8 cellular contexts compared by ENCODE assay signal in the genomic region with DNA sequence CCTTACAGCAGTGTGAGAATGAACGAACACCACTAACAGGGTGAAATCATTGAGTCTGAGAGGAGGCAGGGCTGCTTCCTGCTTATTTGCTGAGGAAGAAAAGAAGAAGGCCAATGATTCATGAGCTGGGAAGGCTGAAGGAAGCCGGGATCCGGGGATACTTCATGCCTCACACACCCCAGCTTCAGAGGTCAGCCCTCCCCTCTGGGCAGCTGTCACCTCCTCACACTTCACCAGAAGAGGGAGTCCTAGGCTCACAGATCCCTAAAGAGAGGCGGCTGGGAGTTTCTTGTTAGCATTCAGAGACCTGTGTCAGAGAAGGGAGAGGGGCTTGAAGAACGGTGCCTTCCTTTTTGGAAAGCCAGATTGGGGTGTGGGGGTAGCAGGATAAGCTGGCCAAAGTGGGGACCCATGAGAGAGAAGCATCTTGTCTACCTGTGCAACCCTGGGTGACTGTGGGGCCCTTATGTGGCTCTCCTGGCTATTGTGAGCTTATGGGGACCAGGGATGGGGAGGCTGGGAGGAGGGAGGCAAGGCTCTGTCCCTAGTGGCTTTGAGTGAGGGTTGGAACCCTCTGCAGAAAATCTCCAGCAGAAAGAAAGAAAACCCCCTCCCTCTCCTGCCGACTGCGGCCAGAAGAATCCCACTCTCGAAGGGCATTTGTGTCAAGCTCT.
DNase-seq lines count a peak whose midpoint lies in the region; ATAC-seq, FAIRE-seq and TF ChIP-seq lines count a peak whose summit lies in the region.

No MANE protein-coding gene starts in this region.

- no peak for TF ChIP-seq EP300 in gastroesophageal sphincter (IDR thresholded peaks at IDR 0.05)

- H3K27ac ChIP-seq in gastroesophageal sphincter (no peak overlapping the region), pancreas (no peak overlapping the region)

- no peak for FAIRE-seq in pancreas (lab: Jason Lieb, UNC)

- no peak for TF ChIP-seq POLR2A in gastroesophageal sphincter (IDR thresholded peaks at IDR 0.05)

- H3K4me1 ChIP-seq in gastroesophageal sphincter, result peaks cover 0 to 10% (median 0%) of the 10 kb centered on the region in 3 donors
- H3K4me1 ChIP-seq in pancreas, result no peaks in the 10 kb centered on the region

- peaks cover 24% of the 10 kb centered on the region for H3K27me3 ChIP-seq in gastroesophageal sphincter
- H3K27me3 ChIP-seq in pancreas, result no peaks in the 10 kb centered on the region

- H3K9me3 ChIP-seq in gastroesophageal sphincter (peaks cover 0 to 6% (median 0%) of the 10 kb centered on the region in 3 donors), pancreas (no peaks in the 10 kb centered on the region)

- ATAC-seq in gastroesophageal sphincter (peak; percentile 75), pancreas (peak in 3 of 4 donors; percentile 78 to 85 (median 80)), GM21825 (IDR thresholded peaks at IDR 0.05; ENCODE audit: unreplicated experiment) (no peak)

- TF ChIP-seq CTCF in gastroesophageal sphincter (IDR thresholded peaks at IDR 0.05), result peak in 3 of 4 experiments; percentile 54 to 75 (median 73)
- peak in 1 of 4 donors; percentile 22 for TF ChIP-seq CTCF in pancreas (IDR thresholded peaks at IDR 0.05)

- H3K4me3 ChIP-seq in gastroesophageal sphincter (no peak overlapping the region), pancreas (no peak overlapping the region)

- DNase-seq in NK-92 treated with Interleukin-12 subunit alpha and Interleukin-12 subunit beta, amount 100 ng/mL, for 24 hours (lab: John Stamatoyannopoulos, UW), result peak; percentile 13
- DNase-seq in NK-92 (lab: John Stamatoyannopoulos, UW; ENCODE audit: unreplicated experiment) (no peak), HT-29 (ENCODE audit: low spot score) (peak; percentile 85), NOMO-1 treated with dmso at 0.1 percent for 144 hours (lab: John Stamatoyannopoulos, UW; ENCODE audit: unreplicated experiment) (peak; percentile 30), pancreas (peak in 2 of 6 donors; percentile 17 to 46)
- DNase-seq in activated T-helper 9 cell treated with anti-CD3 and anti-CD28 coated beads, Interleukin-2, amount 50 U/mL, for 16 hours (ENCODE audit: low read depth), result peak; percentile 16

- H3K36me3 ChIP-seq in gastroesophageal sphincter (no peaks in the 10 kb centered on the region), pancreas (no peaks in the 10 kb centered on the region)

- 40 to 100% methylated on average over 1 to 8 of the region's 8 CpGs for WGBS in gastroesophageal sphincter (ENCODE audit: low coverage in 1 of 2), 2 donors
- WGBS in pancreas, 2 donors, result 51 to 57% methylated on average over 8 of the region's 8 CpGs

- intact Hi-C loops in pancreas (cut with DNase I), result no loop called here
